In genomic region chr17:44352922-44353655, GRCh38 we compare ENCODE assay signal across 11 cellular contexts. TPM values are rescaled to one million over a fixed set of nuclear protein-coding genes. Genes with fewer than 3 reads are reported as not detected.
A peak's percentile ranks its signal among the peaks of the same experiment; 100 is the strongest.
DNase-seq lines count a peak whose midpoint lies in the region; ATAC-seq, FAIRE-seq and TF ChIP-seq lines count a peak whose summit lies in the region.
"Had no signal": no experiment of that assay in that cellular context is flagged by ENCODE, and none has a peak within 500 bp of the region (broad histone marks: within the 10 kb centered on the region; RNA-seq: fewer than 3 reads in every experiment).

No MANE protein-coding gene starts in this region.

- CTCF ChIA-PET in HepG2 (lab: Yijun Ruan, JAX; ENCODE audit: low intra/inter-chr PET ratio, low total read pairs), result no interaction called here

- POLR2A ChIA-PET in HepG2 (lab: Yijun Ruan, JAX), result interaction anchor here (1.6 kb wide), 1 partner anchor 23 kb away, joined by 5 read pairs; no protein-coding TSS in a partner anchor

- no peak for TF ChIP-seq CTCF in HepG2 (CRISPR knock-in tag; IDR thresholded peaks at IDR 0.05)
- TF ChIP-seq CTCF in right lobe of liver (IDR thresholded peaks at IDR 0.05), result no peak
- TF ChIP-seq CTCF in brain (conservative IDR thresholded peaks at IDR 0.05), result no peak
- TF ChIP-seq CTCF in mucosa of descending colon (IDR thresholded peaks at IDR 0.05), result no peak

- H3K36me3 Mint-ChIP-seq in brain (peaks cover 5% of the 10 kb centered on the region), naive B cell (no peaks in the 10 kb centered on the region)

- FAIRE-seq in HepG2 (lab: Jason Lieb, UNC), result no peak
- FAIRE-seq: colon had no signal

- H3K27me3 ChIP-seq in HepG2 (ENCODE audit: control insufficient read depth in 1 of 2, insufficient read depth in 2 of 2, low read length in 2 of 2) (peaks cover 8 to 10% of the 10 kb centered on the region in 2 experiments; a peak in 3 of 5 replicates), right lobe of liver (no peaks in the 10 kb centered on the region)

- H2AFZ ChIP-seq in HepG2 (ENCODE audit: low read length), result no peak overlapping the region

- peaks cover 9 to 30% of the 10 kb centered on the region in 2 experiments for H3K36me3 ChIP-seq in HepG2 (replicated peaks in 1 of 2; ENCODE audit: control insufficient read depth in 1 of 2, insufficient read depth in 2 of 2, low read length in 2 of 2)
- peaks cover 0 to 25% (median 10%) of the 10 kb centered on the region in 4 donors for H3K36me3 ChIP-seq in right lobe of liver
- H3K36me3 ChIP-seq in mucosa of descending colon (ENCODE audit: low read depth), result peaks cover 9% of the 10 kb centered on the region

- peak overlapping the region; percentile 22 to 96 (median 60) for H3K27ac Mint-ChIP-seq in brain
- H3K27ac Mint-ChIP-seq in naive B cell, result no peak overlapping the region

- TF ChIP-seq EP300 in HepG2 (IDR thresholded peaks at IDR 0.05; ENCODE audit: low read depth in 2 of 2, low read length in 2 of 2) (no peak), HepG2 (CRISPR knock-in tag; IDR thresholded peaks at IDR 0.05; ENCODE audit: borderline replicate concordance) (no peak)

- H3K79me2 ChIP-seq in HepG2 (ENCODE audit: insufficient read depth, low read length), result no peaks in the 10 kb centered on the region

- H3K27me3 Mint-ChIP-seq in brain, result no peaks in the 10 kb centered on the region
- peaks cover 0 to 13% (median 0%) of the 10 kb centered on the region in 3 donors for H3K27me3 Mint-ChIP-seq in naive B cell

- in situ Hi-C loops in HepG2 (cut with HindIII; ENCODE audit: extremely low pct_ligation_motif_present, low pct_unique_long_range_greater_than_20kb), result no loop called here

- no peak for TF ChIP-seq POLR2A in HepG2 (IDR thresholded peaks at IDR 0.05; ENCODE audit: insufficient read depth in 1 of 2, low read depth in 2 of 2, low read length in 2 of 2)
- no peak for TF ChIP-seq POLR2A in right lobe of liver (IDR thresholded peaks at IDR 0.05)

- H3K9ac ChIP-seq in HepG2 (ENCODE audit: insufficient read depth, low read depth, low read length), result no peak overlapping the region

- H3K9me3 Mint-ChIP-seq in brain (no peaks in the 10 kb centered on the region), naive B cell (no peaks in the 10 kb centered on the region)

- intact Hi-C loops in HepG2 (cut with micrococcal nuclease; ENCODE audit: unreplicated experiment), result loop anchor here (10.0 kb wide), 1 partner anchor 172 kb away; no protein-coding TSS in a partner anchor
- intact Hi-C loops in right lobe of liver (cut with DNase I), result loop anchor here in 1 of 2 donors (10.0 kb wide), 1 partner anchor 138 kb away; the partner anchor contains the start of gene UBTF
- intact Hi-C loops in mucosa of descending colon (cut with DNase I, micrococcal nuclease), result no loop called here

- H3K9me3 ChIP-seq in HepG2 (ENCODE audit: low read length) (no peaks in the 10 kb centered on the region), right lobe of liver (no peaks in the 10 kb centered on the region), mucosa of descending colon (no peaks in the 10 kb centered on the region)

- no peak for ATAC-seq in HepG2
- no peak for ATAC-seq in right lobe of liver
- ATAC-seq in naive B cell (ENCODE audit: low read depth in 2 of 2), result no peak
- no peak for ATAC-seq in HG03439 (IDR thresholded peaks at IDR 0.05; ENCODE audit: unreplicated experiment)
- no peak for ATAC-seq in mucosa of descending colon
- ATAC-seq in HG02885 (IDR thresholded peaks at IDR 0.05; ENCODE audit: poor library complexity, unreplicated experiment), result no peak

- H3K4me1 ChIP-seq in HepG2 (ENCODE audit: insufficient read depth, low read length) (peaks cover 8% of the 10 kb centered on the region), right lobe of liver (peaks cover 0 to 2% (median 0%) of the 10 kb centered on the region in 4 donors), mucosa of descending colon (ENCODE audit: low read depth) (no peaks in the 10 kb centered on the region)

- H3K4me3 ChIP-seq in HepG2 (replicated peaks in 1 of 3; ENCODE audit: insufficient read depth in 1 of 3, low read depth in 2 of 3, low read length in 3 of 3) (no peak overlapping the region), right lobe of liver (no peak overlapping the region), mucosa of descending colon (no peak overlapping the region)

- no peak for DNase-seq in HepG2 (ENCODE audit: low spot score)
- no peak for DNase-seq in right lobe of liver
- no peak for DNase-seq in naive B cell
- DNase-seq in mucosa of descending colon, result no peak
- no peak for DNase-seq in SHP77 treated with DMSO at 0.1 percent for 48 hours (lab: John Stamatoyannopoulos, UW)
- DNase-seq: activated CD4-positive, alpha-beta T cell treated with anti-CD3 and anti-CD28 coated beads for 1 hour; NCI-H774 had no signal

- H3K4me3 Mint-ChIP-seq in brain (peak overlapping the region in 1 of 5 experiments; percentile 16), naive B cell (peak overlapping the region; percentile 54 to 90 (median 76))

- TF ChIP-seq RAD21 in HepG2 (CRISPR knock-in tag; IDR thresholded peaks at IDR 0.05), result no peak

- no peaks in the 10 kb centered on the region for H4K20me1 ChIP-seq in HepG2 (ENCODE audit: insufficient read depth, low read length)

- no peak overlapping the region for H3K4me2 ChIP-seq in HepG2 (ENCODE audit: low read depth, low read length)

- H3K27ac ChIP-seq in HepG2 (ENCODE audit: extremely low read length, insufficient read depth, low read length) (no peak overlapping the region), right lobe of liver (no peak overlapping the region)

- no TSS peak for BruUV-seq in HepG2 (replicated peaks; lab: Mats Ljungman, UMichigan)

- WGBS in HepG2 (ENCODE audit: low lambda C conversion rate), result 90% methylated on average over 16 of the region's 19 CpGs
- WGBS in right lobe of liver (ENCODE audit: insufficient coverage, low coverage, low lambda C conversion rate, missing lambda C conversion rate), result 73% methylated on average over 10 of the region's 19 CpGs

- H3K4me1 Mint-ChIP-seq in brain, result peaks cover 17% of the 10 kb centered on the region
- H3K4me1 Mint-ChIP-seq in naive B cell, result peaks cover 20 to 33% (median 26%) of the 10 kb centered on the region in 3 donors

RNA-seq across cellular contexts. Expression of gene GRN, which starts 8.0 kb away (rescaled TPM):
- 41.2 and 86.6 TPM in 2 replicates for total RNA-seq in HepG2 (2016; rRNA removed; fragmentation: Illumina TruSeq; extraction: Trizol)
- total RNA-seq in HepG2 (2016; cell fraction: cytosol; rRNA removed; fragmentation: Illumina TruSeq; extraction: Trizol; ENCODE audit: low read depth), result 14.7 and 16.4 TPM in 2 replicates
- total RNA-seq in HepG2 (2016; cell fraction: insoluble cytoplasmic fraction; rRNA removed; fragmentation: Illumina TruSeq; extraction: Trizol), result 36.4 and 95.6 TPM in 2 replicates
- total RNA-seq in HepG2 (2016; cell fraction: membrane; rRNA removed; fragmentation: Illumina TruSeq; extraction: Trizol), result 24.9 and 32.7 TPM in 2 replicates
- total RNA-seq in HepG2 (2016; cell fraction: nucleus; rRNA removed; fragmentation: Illumina TruSeq; extraction: Trizol), result 81.7 and 101 TPM in 2 replicates
- polyA plus RNA-seq in HepG2 (2011; rRNA removed), result 143 and 195 TPM in 2 replicates
- polyA plus RNA-seq in HepG2 (2011; cell fraction: cytosol; rRNA removed), result 82.9 and 130 TPM in 2 replicates
- polyA plus RNA-seq in HepG2 (2011; cell fraction: nucleus; rRNA removed), result 653 and 705 TPM in 2 replicates
- polyA plus RNA-seq in HepG2 (2012), result 166 and 219 TPM in 2 replicates
- 23.3 and 23.7 TPM in 2 replicates for polyA plus RNA-seq in HepG2 (2016; cell fraction: cytosol; fragmentation: Illumina TruSeq; extraction: Trizol; ENCODE audit: low read depth)
- polyA plus RNA-seq in HepG2 (2016; cell fraction: insoluble cytoplasmic fraction; fragmentation: Illumina TruSeq; extraction: Trizol; ENCODE audit: low read depth), result 50.3 and 62.4 TPM in 2 replicates
- 32.0 and 32.7 TPM in 2 replicates for polyA plus RNA-seq in HepG2 (2016; cell fraction: membrane; fragmentation: Illumina TruSeq; extraction: Trizol; ENCODE audit: low read depth)
- 211 and 219 TPM in 2 replicates for polyA plus RNA-seq in HepG2 (2016; cell fraction: nucleus; fragmentation: Illumina TruSeq; extraction: Trizol; ENCODE audit: insufficient read depth, low read depth)
- 65.4 and 170 TPM in 2 replicates for polyA minus RNA-seq in HepG2 (2011; rRNA and poly(A)+ RNA removed; ENCODE audit: low replicate concordance)
- 146 and 172 TPM in 2 replicates for polyA minus RNA-seq in HepG2 (2011; cell fraction: cytosol; rRNA and poly(A)+ RNA removed)
- polyA minus RNA-seq in HepG2 (2011; cell fraction: nucleus; rRNA and poly(A)+ RNA removed), result 48.2 and 74.1 TPM in 2 replicates
- 100 to 1,000 TPM in 5 of 6 experiments, 10 to 100 TPM in 1; 84.5 to 230 (median 150) TPM for total RNA-seq in right lobe of liver
- 164 TPM for polyA plus RNA-seq in brain (ENCODE audit: insufficient read depth, low read depth, low replicate concordance)
- polyA plus RNA-seq in naive B cell (ENCODE audit: low read depth in 6 of 6), result 100 to 1,000 TPM; 102 to 198 (median 110) TPM
- total RNA-seq in mucosa of descending colon, result 100 to 1,000 TPM; 282 to 500 (median 411) TPM

RNA-seq across cellular contexts. Expression of gene FAM171A2, which starts 10.6 kb away (rescaled TPM):
- total RNA-seq in HepG2 (2016; rRNA removed; fragmentation: Illumina TruSeq; extraction: Trizol) (1.0 and 1.8 TPM in 2 replicates), right lobe of liver (under 1 TPM; 0.16 to 0.68 (median 0.39) TPM), mucosa of descending colon (1 to 10 TPM in 1 of 3 donors, under 1 TPM in 2; 0.12 to 1.3 (median 0.31) TPM)
- 0.44 and 1.2 TPM in 2 replicates for total RNA-seq in HepG2 (2016; cell fraction: cytosol; rRNA removed; fragmentation: Illumina TruSeq; extraction: Trizol; ENCODE audit: low read depth)
- 0.97 and 2.0 TPM in 2 replicates for total RNA-seq in HepG2 (2016; cell fraction: insoluble cytoplasmic fraction; rRNA removed; fragmentation: Illumina TruSeq; extraction: Trizol)
- 1.4 and 2.0 TPM in 2 replicates for total RNA-seq in HepG2 (2016; cell fraction: membrane; rRNA removed; fragmentation: Illumina TruSeq; extraction: Trizol)
- total RNA-seq in HepG2 (2016; cell fraction: nucleus; rRNA removed; fragmentation: Illumina TruSeq; extraction: Trizol), result 1.8 and 2.4 TPM in 2 replicates
- polyA plus RNA-seq in HepG2 (2011; rRNA removed) (3.6 and 5.8 TPM in 2 replicates), brain (ENCODE audit: insufficient read depth, low read depth, low replicate concordance) (62.5 TPM), naive B cell (ENCODE audit: low read depth in 6 of 6) (under 1 TPM in 2 of 6 donors, not detected in 4; 0.21 to 0.29 TPM)
- polyA plus RNA-seq in HepG2 (2011; cell fraction: cytosol; rRNA removed), result 3.3 and 4.9 TPM in 2 replicates
- 5.7 and 6.2 TPM in 2 replicates for polyA plus RNA-seq in HepG2 (2011; cell fraction: nucleus; rRNA removed)
- polyA plus RNA-seq in HepG2 (2012), result 3.9 and 7.7 TPM in 2 replicates
- 0.99 and 1.1 TPM in 2 replicates for polyA plus RNA-seq in HepG2 (2016; cell fraction: cytosol; fragmentation: Illumina TruSeq; extraction: Trizol; ENCODE audit: low read depth)
- polyA plus RNA-seq in HepG2 (2016; cell fraction: insoluble cytoplasmic fraction; fragmentation: Illumina TruSeq; extraction: Trizol; ENCODE audit: low read depth), result 0.66 and 0.71 TPM in 2 replicates
- 0.84 and 1.1 TPM in 2 replicates for polyA plus RNA-seq in HepG2 (2016; cell fraction: membrane; fragmentation: Illumina TruSeq; extraction: Trizol; ENCODE audit: low read depth)
- 3.3 and 3.5 TPM in 2 replicates for polyA plus RNA-seq in HepG2 (2016; cell fraction: nucleus; fragmentation: Illumina TruSeq; extraction: Trizol; ENCODE audit: insufficient read depth, low read depth)
- 1.3 and 9.8 TPM in 2 replicates for polyA minus RNA-seq in HepG2 (2011; rRNA and poly(A)+ RNA removed; ENCODE audit: low replicate concordance)
- polyA minus RNA-seq in HepG2 (2011; cell fraction: cytosol; rRNA and poly(A)+ RNA removed), result 3.0 and 3.8 TPM in 2 replicates
- 1.3 and 2.7 TPM in 2 replicates for polyA minus RNA-seq in HepG2 (2011; cell fraction: nucleus; rRNA and poly(A)+ RNA removed)

RNA-seq across cellular contexts. Expression of gene SLC25A39, which starts 28.5 kb away (rescaled TPM):
- total RNA-seq in HepG2 (2016; rRNA removed; fragmentation: Illumina TruSeq; extraction: Trizol), result 119 and 151 TPM in 2 replicates
- 410 and 476 TPM in 2 replicates for total RNA-seq in HepG2 (2016; cell fraction: cytosol; rRNA removed; fragmentation: Illumina TruSeq; extraction: Trizol; ENCODE audit: low read depth)
- total RNA-seq in HepG2 (2016; cell fraction: insoluble cytoplasmic fraction; rRNA removed; fragmentation: Illumina TruSeq; extraction: Trizol), result 99.0 and 156 TPM in 2 replicates
- 478 and 550 TPM in 2 replicates for total RNA-seq in HepG2 (2016; cell fraction: membrane; rRNA removed; fragmentation: Illumina TruSeq; extraction: Trizol)
- 88.4 and 102 TPM in 2 replicates for total RNA-seq in HepG2 (2016; cell fraction: nucleus; rRNA removed; fragmentation: Illumina TruSeq; extraction: Trizol)
- 144 and 164 TPM in 2 replicates for polyA plus RNA-seq in HepG2 (2011; rRNA removed)
- polyA plus RNA-seq in HepG2 (2011; cell fraction: cytosol; rRNA removed), result 120 and 173 TPM in 2 replicates
- 432 and 489 TPM in 2 replicates for polyA plus RNA-seq in HepG2 (2011; cell fraction: nucleus; rRNA removed)
- polyA plus RNA-seq in HepG2 (2012), result 90.6 and 129 TPM in 2 replicates
- 809 and 889 TPM in 2 replicates for polyA plus RNA-seq in HepG2 (2016; cell fraction: cytosol; fragmentation: Illumina TruSeq; extraction: Trizol; ENCODE audit: low read depth)
- 161 and 204 TPM in 2 replicates for polyA plus RNA-seq in HepG2 (2016; cell fraction: insoluble cytoplasmic fraction; fragmentation: Illumina TruSeq; extraction: Trizol; ENCODE audit: low read depth)
- 764 and 806 TPM in 2 replicates for polyA plus RNA-seq in HepG2 (2016; cell fraction: membrane; fragmentation: Illumina TruSeq; extraction: Trizol; ENCODE audit: low read depth)
- 299 and 303 TPM in 2 replicates for polyA plus RNA-seq in HepG2 (2016; cell fraction: nucleus; fragmentation: Illumina TruSeq; extraction: Trizol; ENCODE audit: insufficient read depth, low read depth)
- 136 and 157 TPM in 2 replicates for polyA minus RNA-seq in HepG2 (2011; rRNA and poly(A)+ RNA removed; ENCODE audit: low replicate concordance)
- polyA minus RNA-seq in HepG2 (2011; cell fraction: cytosol; rRNA and poly(A)+ RNA removed), result 35.4 and 57.5 TPM in 2 replicates
- polyA minus RNA-seq in HepG2 (2011; cell fraction: nucleus; rRNA and poly(A)+ RNA removed), result 45.3 and 47.1 TPM in 2 replicates
- 100 to 1,000 TPM in 2 of 6 experiments, 10 to 100 TPM in 4; 56.3 to 111 (median 64.6) TPM for total RNA-seq in right lobe of liver
- 153 TPM for polyA plus RNA-seq in brain (ENCODE audit: insufficient read depth, low read depth, low replicate concordance)
- 100 to 1,000 TPM in 3 of 6 donors, 10 to 100 TPM in 3; 87.3 to 143 (median 103) TPM for polyA plus RNA-seq in naive B cell (ENCODE audit: low read depth in 6 of 6)
- 100 to 1,000 TPM in 2 of 3 donors, 10 to 100 TPM in 1; 91.8 to 142 (median 133) TPM for total RNA-seq in mucosa of descending colon

RNA-seq across cellular contexts. Expression of gene ITGA2B, which starts 36.4 kb away (rescaled TPM):
- total RNA-seq in HepG2 (2016; rRNA removed; fragmentation: Illumina TruSeq; extraction: Trizol) (0.38 and 0.41 TPM in 2 replicates), right lobe of liver (1 to 10 TPM in 2 of 6 experiments, under 1 TPM in 3, not detected in 1; 0.37 to 1.5 (median 0.49) TPM), mucosa of descending colon (under 1 TPM; 0.26 to 0.79 (median 0.41) TPM)
- total RNA-seq in HepG2 (2016; cell fraction: cytosol; rRNA removed; fragmentation: Illumina TruSeq; extraction: Trizol; ENCODE audit: low read depth), result 0.30 TPM in 1 of 2 replicates, not detected in the other
- 0.22 and 0.37 TPM in 2 replicates for total RNA-seq in HepG2 (2016; cell fraction: insoluble cytoplasmic fraction; rRNA removed; fragmentation: Illumina TruSeq; extraction: Trizol)
- 0.19 and 0.83 TPM in 2 replicates for total RNA-seq in HepG2 (2016; cell fraction: membrane; rRNA removed; fragmentation: Illumina TruSeq; extraction: Trizol)
- 0.37 and 0.44 TPM in 2 replicates for total RNA-seq in HepG2 (2016; cell fraction: nucleus; rRNA removed; fragmentation: Illumina TruSeq; extraction: Trizol)
- polyA plus RNA-seq in HepG2 (2011; rRNA removed) (1.1 and 1.9 TPM in 2 replicates), brain (ENCODE audit: insufficient read depth, low read depth, low replicate concordance) (0.97 TPM), naive B cell (ENCODE audit: low read depth in 6 of 6) (1 to 10 TPM in 5 of 6 donors, under 1 TPM in 1; 0.70 to 7.1 (median 5.1) TPM)
- 0.42 and 0.63 TPM in 2 replicates for polyA plus RNA-seq in HepG2 (2011; cell fraction: cytosol; rRNA removed)
- 11.3 and 12.6 TPM in 2 replicates for polyA plus RNA-seq in HepG2 (2011; cell fraction: nucleus; rRNA removed)
- polyA plus RNA-seq in HepG2 (2012), result 2.4 and 4.7 TPM in 2 replicates
- 0.27 TPM in 1 of 2 replicates, not detected in the other for polyA plus RNA-seq in HepG2 (2016; cell fraction: cytosol; fragmentation: Illumina TruSeq; extraction: Trizol; ENCODE audit: low read depth)
- 0.25 TPM in 1 of 2 replicates, not detected in the other for polyA plus RNA-seq in HepG2 (2016; cell fraction: insoluble cytoplasmic fraction; fragmentation: Illumina TruSeq; extraction: Trizol; ENCODE audit: low read depth)
- polyA plus RNA-seq in HepG2 (2016; cell fraction: membrane; fragmentation: Illumina TruSeq; extraction: Trizol; ENCODE audit: low read depth), result 0.40 TPM in 1 of 2 replicates, not detected in the other
- polyA plus RNA-seq in HepG2 (2016; cell fraction: nucleus; fragmentation: Illumina TruSeq; extraction: Trizol; ENCODE audit: insufficient read depth, low read depth), result 0.60 and 1.3 TPM in 2 replicates
- 0.74 and 1.3 TPM in 2 replicates for polyA minus RNA-seq in HepG2 (2011; rRNA and poly(A)+ RNA removed; ENCODE audit: low replicate concordance)
- polyA minus RNA-seq in HepG2 (2011; cell fraction: cytosol; rRNA and poly(A)+ RNA removed), result 0.26 and 0.69 TPM in 2 replicates
- polyA minus RNA-seq in HepG2 (2011; cell fraction: nucleus; rRNA and poly(A)+ RNA removed), result 1.9 and 2.4 TPM in 2 replicates

RNA-seq across cellular contexts. Expression of gene RUNDC3A, which starts 44.7 kb away (rescaled TPM):
- total RNA-seq in HepG2 (2016; rRNA removed; fragmentation: Illumina TruSeq; extraction: Trizol) (not detected in 2 replicates), right lobe of liver (under 1 TPM in 2 of 6 experiments, not detected in 4; 0.12 to 0.75 TPM), mucosa of descending colon (1 to 10 TPM in 2 of 3 donors, under 1 TPM in 1; 0.34 to 3.7 (median 1.4) TPM)
- not detected in 2 replicates for total RNA-seq in HepG2 (2016; cell fraction: cytosol; rRNA removed; fragmentation: Illumina TruSeq; extraction: Trizol; ENCODE audit: low read depth)
- 0.04 TPM in 1 of 2 replicates, not detected in the other for total RNA-seq in HepG2 (2016; cell fraction: insoluble cytoplasmic fraction; rRNA removed; fragmentation: Illumina TruSeq; extraction: Trizol)
- total RNA-seq in HepG2 (2016; cell fraction: membrane; rRNA removed; fragmentation: Illumina TruSeq; extraction: Trizol), result 0.31 TPM in 1 of 2 replicates, not detected in the other
- not detected in 2 replicates for total RNA-seq in HepG2 (2016; cell fraction: nucleus; rRNA removed; fragmentation: Illumina TruSeq; extraction: Trizol)
- polyA plus RNA-seq in HepG2 (2011; rRNA removed) (0.25 and 0.33 TPM in 2 replicates), brain (ENCODE audit: insufficient read depth, low read depth, low replicate concordance) (304 TPM), naive B cell (ENCODE audit: low read depth in 6 of 6) (under 1 TPM in 2 of 6 donors, not detected in 4; 0.13 to 0.16 TPM)
- 0.32 and 0.42 TPM in 2 replicates for polyA plus RNA-seq in HepG2 (2011; cell fraction: cytosol; rRNA removed)
- polyA plus RNA-seq in HepG2 (2011; cell fraction: nucleus; rRNA removed), result 0.97 and 1.1 TPM in 2 replicates
- 0.11 and 0.43 TPM in 2 replicates for polyA plus RNA-seq in HepG2 (2012)
- 0.18 TPM in 2 replicates for polyA plus RNA-seq in HepG2 (2016; cell fraction: cytosol; fragmentation: Illumina TruSeq; extraction: Trizol; ENCODE audit: low read depth)
- 0.21 and 0.33 TPM in 2 replicates for polyA plus RNA-seq in HepG2 (2016; cell fraction: insoluble cytoplasmic fraction; fragmentation: Illumina TruSeq; extraction: Trizol; ENCODE audit: low read depth)
- polyA plus RNA-seq in HepG2 (2016; cell fraction: membrane; fragmentation: Illumina TruSeq; extraction: Trizol; ENCODE audit: low read depth), result 0.07 TPM in 1 of 2 replicates, not detected in the other
- polyA plus RNA-seq in HepG2 (2016; cell fraction: nucleus; fragmentation: Illumina TruSeq; extraction: Trizol; ENCODE audit: insufficient read depth, low read depth), result 0.33 TPM in 1 of 2 replicates, not detected in the other
- 0.48 TPM in 1 of 2 replicates, not detected in the other for polyA minus RNA-seq in HepG2 (2011; rRNA and poly(A)+ RNA removed; ENCODE audit: low replicate concordance)
- polyA minus RNA-seq in HepG2 (2011; cell fraction: cytosol; rRNA and poly(A)+ RNA removed), result not detected in 2 replicates
- polyA minus RNA-seq in HepG2 (2011; cell fraction: nucleus; rRNA and poly(A)+ RNA removed), result 0.50 TPM in 1 of 2 replicates, not detected in the other

Comparison
In these comparisons a context has a peak if more than half of its experiments do, and no peak if none do; other contexts are left out.
1. H3K27ac Mint-ChIP-seq: peak in brain (5 of 5); none in naive B cell (0 of 6).